1 cellular context compared by ENCODE assay signal in genomic region chr9:113406353-113406752, GRCh38.
A peak's percentile ranks its signal among the peaks of the same experiment; 100 is the strongest.
TF ChIP-seq lines count a peak whose summit lies in the region.

No MANE protein-coding gene starts in this region.

TF ChIP-seq in HepG2, 621 proteins besides CTCF, POLR2A, EP300 and RAD21:
- peak; percentile 22; the same call in 1 of the 2 replicates for TF ChIP-seq POLR2G (IDR thresholded peaks at IDR 0.05; ENCODE audit: low read depth, low read length)
